Comparison of ENCODE assay signal across 23 cellular contexts in the genomic region with DNA sequence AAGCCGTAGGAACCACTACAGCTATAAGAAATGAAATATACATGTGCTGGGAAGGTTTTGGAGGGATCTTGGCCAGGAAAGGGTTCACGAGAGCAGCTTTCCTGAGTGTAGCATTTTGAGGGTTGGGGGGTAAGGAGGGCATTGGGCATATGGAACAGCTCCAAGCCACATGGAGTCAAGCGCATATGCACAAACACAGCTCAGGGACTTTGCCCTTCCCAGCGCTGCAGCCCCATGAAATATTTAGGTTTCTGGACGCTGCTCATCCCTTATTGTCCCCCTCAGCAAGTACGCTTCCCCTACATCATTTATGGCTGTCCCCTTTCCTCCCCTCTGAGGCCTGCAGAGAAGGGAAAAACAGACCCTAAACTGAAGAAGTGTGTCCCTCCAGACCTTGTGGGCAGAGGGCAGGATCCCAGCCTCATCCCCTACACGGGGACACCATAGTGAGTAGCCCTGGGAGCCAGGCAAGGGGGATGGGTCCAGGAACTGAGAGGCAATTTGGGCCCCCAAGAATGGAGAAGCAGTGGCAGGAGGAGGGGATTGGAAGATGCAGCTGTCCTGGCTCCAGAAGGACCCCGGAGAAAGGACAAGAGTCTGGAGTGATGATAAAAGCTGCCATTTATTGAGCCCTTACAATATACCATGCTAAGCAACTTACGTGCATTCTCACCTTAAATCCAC. TPM values are rescaled to one million over a fixed set of nuclear protein-coding genes. Genes with fewer than 3 reads are reported as not detected.
A peak's percentile ranks its signal among the peaks of the same experiment; 100 is the strongest.
DNase-seq lines count a peak whose midpoint lies in the region; ATAC-seq and TF ChIP-seq lines count a peak whose summit lies in the region.
"Had no signal": no experiment of that assay in that cellular context is flagged by ENCODE, and none has a peak within 500 bp of the region (broad histone marks: within the 10 kb centered on the region; RNA-seq: fewer than 3 reads in every experiment).

No MANE protein-coding gene starts in this region.

- H3K4me1 ChIP-seq in iPS-18a (ENCODE audit: control insufficient read depth, low read depth, low read length) (peaks cover 74% of the 10 kb centered on the region), neuronal stem cell (ENCODE audit: control insufficient read depth in 2 of 2, insufficient read depth in 1 of 2, low read depth in 1 of 2, low read length in 2 of 2) (peaks cover 31 to 52% of the 10 kb centered on the region in 2 donors), transverse colon (peaks cover 22 to 86% (median 59%) of the 10 kb centered on the region in 4 donors)
- H3K4me1 ChIP-seq: SJCRH30 had no signal

- H3K4me2 ChIP-seq in neuronal stem cell (ENCODE audit: insufficient read depth, low read length, poor library complexity, severe bottlenecking) = no peak overlapping the region
- H3K4me2 ChIP-seq: KMS-11 had no signal

- no peak overlapping the region for H2AK5ac ChIP-seq in neuronal stem cell (ENCODE audit: low read depth, low read length)

- H3K9me3 ChIP-seq in iPS-18a (ENCODE audit: control insufficient read depth, low read depth, low read length) (no peaks in the 10 kb centered on the region), neuronal stem cell (replicated peaks in 1 of 2; ENCODE audit: control insufficient read depth in 2 of 2, insufficient read depth in 1 of 2, low read depth in 1 of 2, low read length in 2 of 2) (no peaks in the 10 kb centered on the region), transverse colon (no peaks in the 10 kb centered on the region)
- H3K9me3 ChIP-seq: SJCRH30 had no signal

- no peaks in the 10 kb centered on the region for H3K27me3 ChIP-seq in iPS-18a (ENCODE audit: control insufficient read depth, insufficient read depth, low read length)
- no peaks in the 10 kb centered on the region for H3K27me3 ChIP-seq in neuronal stem cell (ENCODE audit: control insufficient read depth in 3 of 3, insufficient read depth in 3 of 3, low read depth in 1 of 3, low read length in 3 of 3)
- H3K27me3 ChIP-seq in transverse colon = no peaks in the 10 kb centered on the region

- H3K18ac ChIP-seq in neuronal stem cell (ENCODE audit: low read length) = peak overlapping the region; percentile 54

- H3K14ac ChIP-seq in neuronal stem cell (ENCODE audit: low read length) = no peak overlapping the region

- DNase-seq in WTC11 (ENCODE audit: low spot score) (no peak), neuronal stem cell (ENCODE audit: low spot score) (no peak), transverse colon (no peak), HCEC 1CT (no peak), omental fat pad (ENCODE audit: low spot score) (no peak)
- DNase-seq: activated CD4-positive, alpha-beta T cell treated with anti-CD3 and anti-CD28 coated beads for 1 hour; activated effector memory CD4-positive, alpha-beta T cell treated with Interleukin-2 at 50 U/mL for 16 hours; activated naive CD8-positive, alpha-beta T cell treated with anti-CD3 and anti-CD28 coated beads, Interleukin-2, amount 10 ng/mL, durations not matched to agents 7 days and 5 days; activated T-cell treated with anti-CD3 and anti-CD28 coated beads for 4 hours; effector CD8-positive, alpha-beta T cell; foreskin melanocyte; hippocampal formation; NCI-H146; NCI-H524 treated with DMSO at 0.1 percent for 48 hours had no signal

- TF ChIP-seq POLR2A in transverse colon (IDR thresholded peaks at IDR 0.05) = no peak

- no peak overlapping the region for H2BK12ac ChIP-seq in neuronal stem cell (ENCODE audit: low read length)

- no peak overlapping the region for H2AFZ ChIP-seq in neuronal stem cell (ENCODE audit: low read length)

- no peaks in the 10 kb centered on the region for H3K27me3 Mint-ChIP-seq in WTC11 (ENCODE audit: low read depth)

- no CpG with 5 or more reads among the region's 9 CpGs for WGBS in neuronal stem cell (ENCODE audit: extremely low coverage in 2 of 2, insufficient read length in 2 of 2, insufficient replicate concordance in 1 of 2), 2 donors
- WGBS in transverse colon (ENCODE audit: low coverage in 1 of 2), 2 donors = 44 to 58% methylated on average over 4 to 9 of the region's 9 CpGs

- no peak overlapping the region for H3K4me3 Mint-ChIP-seq in WTC11
- H3K4me3 Mint-ChIP-seq: activated CD8-positive, alpha-beta T cell treated with anti-CD3 and anti-CD28 coated beads, Interleukin-2, amount 10 ng/mL, durations not matched to agents 7 days and 5 days; activated naive CD8-positive, alpha-beta T cell treated with anti-CD3 and anti-CD28 coated beads, Interleukin-2, amount 10 ng/mL, durations not matched to agents 7 days and 5 days; T-cell had no signal

- H3K79me1 ChIP-seq in neuronal stem cell (ENCODE audit: low read depth, low read length) = no peaks in the 10 kb centered on the region

- H3K9me3 Mint-ChIP-seq in WTC11 = no peaks in the 10 kb centered on the region
- H3K9me3 Mint-ChIP-seq: activated naive CD8-positive, alpha-beta T cell treated with anti-CD3 and anti-CD28 coated beads, Interleukin-2, amount 10 ng/mL, durations not matched to agents 7 days and 5 days; T-cell had no signal

- ATAC-seq in WTC11 (no peak), omental fat pad (ENCODE audit: low FRiP score) (no peak), HG02981 (IDR thresholded peaks at IDR 0.05; ENCODE audit: unreplicated experiment) (no peak)
- ATAC-seq: activated CD8-positive, alpha-beta T cell treated with anti-CD3 and anti-CD28 coated beads, Interleukin-2, amount 10 ng/mL, durations not matched to agents 7 days and 5 days; esophagus mucosa; T-cell had no signal

- TF ChIP-seq EP300 in transverse colon (IDR thresholded peaks at IDR 0.05; ENCODE audit: low read depth) = no peak

- intact Hi-C loops in transverse colon (cut with DNase I; ENCODE audit: low total_unique reads) = no loop called here

- TF ChIP-seq CTCF in WTC11 (IDR thresholded peaks at IDR 0.05) (no peak), transverse colon (IDR thresholded peaks at IDR 0.05) (no peak), omental fat pad (IDR thresholded peaks at IDR 0.05) (no peak)

- H3K4me3 ChIP-seq in iPS-18a (ENCODE audit: low read length) (no peak overlapping the region), neuronal stem cell (ENCODE audit: low read length in 2 of 2) (no peak overlapping the region), transverse colon (no peak overlapping the region)
- H3K4me3 ChIP-seq: SJCRH30, skin epidermis had no signal

- H3K23ac ChIP-seq in neuronal stem cell (ENCODE audit: low read depth, low read length, poor library complexity) = no peak overlapping the region

- H3K36me3 ChIP-seq in iPS-18a (ENCODE audit: control insufficient read depth, low read depth, low read length) (no peaks in the 10 kb centered on the region), neuronal stem cell (replicated peaks in 1 of 2; ENCODE audit: control insufficient read depth in 2 of 2, insufficient read depth in 2 of 2, low read length in 2 of 2) (no peaks in the 10 kb centered on the region), transverse colon (no peaks in the 10 kb centered on the region)
- H3K36me3 ChIP-seq: SJCRH30 had no signal

- H3K9ac ChIP-seq in iPS-18a (ENCODE audit: low read length) = no peak overlapping the region
- H3K9ac ChIP-seq in neuronal stem cell (ENCODE audit: low read depth, low read length, poor library complexity) = no peak overlapping the region
- H3K9ac ChIP-seq: KMS-11 had no signal

- no peak overlapping the region for H4K91ac ChIP-seq in neuronal stem cell (ENCODE audit: low read depth, low read length, poor library complexity)

- in situ Hi-C loops in transverse colon (cut with MboI; ENCODE audit: low pct_ligation_motif_present in 1 of 4, low pct_unique_long_range_greater_than_20kb in 1 of 4, low sequenced_read_pairs in 3 of 4) = no loop called here

- no peak overlapping the region for H2BK5ac ChIP-seq in neuronal stem cell (ENCODE audit: low read length)

- no peak overlapping the region for H3K4ac ChIP-seq in neuronal stem cell (ENCODE audit: low read length)

- H3K27ac ChIP-seq in iPS-18a (ENCODE audit: low read length) (peak overlapping the region; percentile 20), neuronal stem cell (replicated peaks; ENCODE audit: low read length) (no peak overlapping the region), transverse colon (peak overlapping the region in 3 of 4 donors; percentile 82 to 87 (median 86))
- H3K27ac ChIP-seq: KMS-11, SJCRH30 had no signal

- peaks cover 92% of the 10 kb centered on the region for H3K4me1 Mint-ChIP-seq in WTC11

- no peak overlapping the region for H2BK15ac ChIP-seq in neuronal stem cell (ENCODE audit: low read length)

- H4K8ac ChIP-seq in neuronal stem cell (ENCODE audit: low read depth, low read length) = no peak overlapping the region

- H3K27ac Mint-ChIP-seq in WTC11 = peak overlapping the region; percentile 94
- H3K27ac Mint-ChIP-seq: activated CD8-positive, alpha-beta T cell treated with anti-CD3 and anti-CD28 coated beads, Interleukin-2, amount 10 ng/mL, durations not matched to agents 7 days and 5 days; activated naive CD8-positive, alpha-beta T cell treated with anti-CD3 and anti-CD28 coated beads, Interleukin-2, amount 10 ng/mL, durations not matched to agents 7 days and 5 days; CD4-positive, CD25-positive, alpha-beta regulatory T cell; T-cell had no signal

- H3K36me3 Mint-ChIP-seq in WTC11 = peaks cover 6% of the 10 kb centered on the region
- H3K36me3 Mint-ChIP-seq: activated naive CD8-positive, alpha-beta T cell treated with anti-CD3 and anti-CD28 coated beads, Interleukin-2, amount 10 ng/mL, durations not matched to agents 7 days and 5 days; CD4-positive, CD25-positive, alpha-beta regulatory T cell; T-cell had no signal

- no peak overlapping the region for H2BK120ac ChIP-seq in neuronal stem cell (ENCODE audit: low read depth, low read length)

- CTCF ChIA-PET in WTC11 (lab: Charles Lee) = interaction anchor here (1.0 to 6.0 kb wide), 19 partner anchors 8 to 142 kb away, joined by 3 to 83 read pairs (median 7); a partner anchor contains a TSS

- POLR2A ChIA-PET in WTC11 (lab: Charles Lee) = interaction anchor here (0.5 to 2.9 kb wide), 7 partner anchors 8 to 116 kb away, joined by 3 to 18 read pairs (median 4); a partner anchor contains a TSS

TF ChIP-seq in WTC11, 78 proteins besides CTCF, POLR2A, EP300 and RAD21 (continues in another document):
- TF ChIP-seq ZNF232 (CRISPR knock-in tag; IDR thresholded peaks at IDR 0.05) (no peak), ESRRA (CRISPR knock-in tag; IDR thresholded peaks at IDR 0.05; ENCODE audit: borderline replicate concordance) (no peak)

RNA-seq across cellular contexts. Expression of a gene that starts 33.7 kb away (rescaled TPM):
- total RNA-seq in WTC11 (2021) (105 to 108 TPM (median 108 TPM) in 3 replicates), transverse colon (100 to 1,000 TPM in 3 of 4 donors, 10 to 100 TPM in 1; 92.5 to 217 (median 164) TPM), omental fat pad (100 to 1,000 TPM in 1 of 4 donors, 10 to 100 TPM in 3; 10.6 to 148 (median 50.6) TPM)
- 7.6 TPM for polyA plus RNA-seq in neuronal stem cell (2013, experiment 1 of 2)
- 7.7 TPM for polyA plus RNA-seq in neuronal stem cell (2013, experiment 2 of 2)
- total RNA-seq: activated CD8-positive, alpha-beta T cell treated with anti-CD3 and anti-CD28 coated beads, Interleukin-2, amount 10 ng/mL, durations not matched to agents 7 days and 5 days; activated naive CD8-positive, alpha-beta T cell treated with anti-CD3 and anti-CD28 coated beads, Interleukin-2, amount 10 ng/mL, durations not matched to agents 7 days and 5 days had no signal
